In the genomic region with DNA sequence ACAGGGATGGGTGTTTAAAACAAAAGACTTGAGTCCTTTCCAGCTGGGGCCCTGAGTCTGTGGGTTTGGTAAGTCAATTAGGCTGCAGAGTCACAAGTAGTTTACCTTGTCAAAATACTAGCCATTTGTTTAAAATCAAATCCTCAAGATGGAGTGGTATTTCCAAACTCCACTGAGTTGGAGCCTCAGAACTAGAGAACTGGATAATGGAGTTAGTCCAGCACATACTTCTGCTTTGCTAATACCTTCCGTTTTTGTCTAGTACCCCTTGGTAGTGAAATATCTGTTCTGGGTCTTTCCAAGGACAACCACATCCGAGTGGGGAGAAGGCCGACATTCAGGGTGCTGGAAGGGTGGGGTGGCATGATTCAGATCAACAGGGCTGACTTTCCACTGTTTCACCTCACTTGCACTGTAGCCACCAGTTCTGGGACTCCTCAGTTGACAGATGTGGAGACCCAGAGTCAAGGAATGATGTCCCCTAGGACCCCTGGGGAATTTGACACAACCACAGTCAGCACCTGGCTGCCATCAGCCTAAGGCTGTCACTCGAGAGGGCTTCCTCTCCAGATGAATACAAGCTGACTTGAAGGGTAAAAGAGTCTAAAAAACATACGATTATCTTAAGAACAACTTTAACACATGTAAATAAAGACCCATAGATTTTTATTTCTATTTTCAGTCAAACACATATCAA, we compare ENCODE assay signal across 10 cellular contexts.
DNase-seq lines count a peak whose midpoint lies in the region; ATAC-seq, FAIRE-seq and TF ChIP-seq lines count a peak whose summit lies in the region.
"Had no signal": no experiment of that assay in that cellular context is flagged by ENCODE, and none has a peak within 500 bp of the region (broad histone marks: within the 10 kb centered on the region; RNA-seq: fewer than 3 reads in every experiment).

No MANE protein-coding gene starts in this region.

- ATAC-seq in GM19463 (IDR thresholded peaks at IDR 0.05; ENCODE audit: unreplicated experiment) (peak; percentile 51), HG03432 (IDR thresholded peaks at IDR 0.05; ENCODE audit: unreplicated experiment) (peak; percentile 58), HepG2 (peak; percentile 23), GM23338 (no peak)

- POLR2A ChIA-PET in HepG2 (lab: Yijun Ruan, JAX), result interaction anchor here (1.0 kb wide), 1 partner anchor 42 kb away, joined by 3 read pairs; no protein-coding TSS in a partner anchor

- peak overlapping the region; percentile 35 for H3K9ac ChIP-seq in HepG2 (ENCODE audit: insufficient read depth, low read depth, low read length)

- H3K36me3 ChIP-seq in HepG2 (replicated peaks in 1 of 2; ENCODE audit: control insufficient read depth in 1 of 2, insufficient read depth in 2 of 2, low read length in 2 of 2), result no peaks in the 10 kb centered on the region
- no peaks in the 10 kb centered on the region for H3K36me3 ChIP-seq in GM23338 (ENCODE audit: insufficient read depth)

- H3K4me1 ChIP-seq in HepG2 (ENCODE audit: insufficient read depth, low read length) (peaks cover 84% of the 10 kb centered on the region), GM23338 (ENCODE audit: insufficient read depth) (peaks cover 19% of the 10 kb centered on the region)

- no peaks in the 10 kb centered on the region for H3F3A ChIP-seq in GM23338 (replicated peaks; ENCODE audit: low read depth)

- intact Hi-C loops in HepG2 (cut with micrococcal nuclease; ENCODE audit: unreplicated experiment), result loop anchor here (2.0 to 5.0 kb wide), 2 partner anchors 15 to 117 kb away; no protein-coding TSS in a partner anchor

- DNase-seq in GM12891 (ENCODE audit: insufficient read length, low spot score), result no peak
- no peak for DNase-seq in HepG2 (ENCODE audit: low spot score)
- no peak for DNase-seq in NCI-H748 treated with DMSO at 0.1 percent for 48 hours (lab: John Stamatoyannopoulos, UW)
- DNase-seq in activated effector memory CD4-positive, alpha-beta T cell treated with Interleukin-2 at 50 U/mL for 16 hours, result no peak
- DNase-seq in GM23338 (ENCODE audit: low spot score), result no peak
- no peak for DNase-seq in Kasumi-1 (lab: John Stamatoyannopoulos, UW)

- peaks cover 11% of the 10 kb centered on the region for H3K27me3 Mint-ChIP-seq in GM23338 (ENCODE audit: insufficient read depth, low read depth, poor library complexity)

- BruUV-seq in HepG2 (replicated peaks; lab: Mats Ljungman, UMichigan), result TSS peak; percentile 91

- CTCF ChIA-PET in HepG2 (lab: Yijun Ruan, JAX; ENCODE audit: low intra/inter-chr PET ratio, low total read pairs), result no interaction called here

- no peak for TF ChIP-seq RAD21 in HepG2 (CRISPR knock-in tag; IDR thresholded peaks at IDR 0.05)

- TF ChIP-seq POLR2A in GM12891 (IDR thresholded peaks at IDR 0.05; ENCODE audit: low read depth, low read length), result no peak
- TF ChIP-seq POLR2A in HepG2 (IDR thresholded peaks at IDR 0.05; ENCODE audit: insufficient read depth in 1 of 2, low read depth in 2 of 2, low read length in 2 of 2), result no peak

- H3K79me2 ChIP-seq in HepG2 (ENCODE audit: insufficient read depth, low read length), result no peaks in the 10 kb centered on the region
- no peaks in the 10 kb centered on the region for H3K79me2 ChIP-seq in GM23338 (replicated peaks; ENCODE audit: insufficient read depth)

- WGBS in HepG2 (ENCODE audit: low lambda C conversion rate), result 68% methylated on average over 5 of the region's 5 CpGs

- H3K4me3 ChIP-seq in HepG2 (replicated peaks in 1 of 3; ENCODE audit: insufficient read depth in 1 of 3, low read depth in 2 of 3, low read length in 3 of 3) (no peak overlapping the region), GM23338 (no peak overlapping the region)

- H4K20me1 ChIP-seq in HepG2 (ENCODE audit: insufficient read depth, low read length), result no peaks in the 10 kb centered on the region
- no peaks in the 10 kb centered on the region for H4K20me1 ChIP-seq in GM23338 (replicated peaks; ENCODE audit: insufficient read depth)

- H3K4me3 Mint-ChIP-seq in GM23338, result no peak overlapping the region
- H3K4me3 Mint-ChIP-seq: central memory CD8-positive, alpha-beta T cell had no signal

- H3K9me3 ChIP-seq in HepG2 (ENCODE audit: low read length), result no peaks in the 10 kb centered on the region

- peaks cover 15% of the 10 kb centered on the region for H3K4me1 Mint-ChIP-seq in GM23338
- H3K4me1 Mint-ChIP-seq: central memory CD8-positive, alpha-beta T cell had no signal

- no peak overlapping the region for H3K27ac Mint-ChIP-seq in GM23338

- TF ChIP-seq CTCF in HepG2 (CRISPR knock-in tag; IDR thresholded peaks at IDR 0.05), result no peak
- no peak for TF ChIP-seq CTCF in GM23338 (conservative IDR thresholded peaks at IDR 0.05; ENCODE audit: low read depth in 2 of 2)

- FAIRE-seq in GM12891 (lab: Jason Lieb, UNC), result no peak
- FAIRE-seq in HepG2 (lab: Jason Lieb, UNC), result no peak
- FAIRE-seq: H1 had no signal

- H3K27me3 ChIP-seq in HepG2 (ENCODE audit: control insufficient read depth in 1 of 2, insufficient read depth in 2 of 2, low read length in 2 of 2) (no peaks in the 10 kb centered on the region; a peak in 1 of 5 replicates), GM23338 (ENCODE audit: insufficient read depth) (no peaks in the 10 kb centered on the region)

- TF ChIP-seq EP300 in HepG2 (IDR thresholded peaks at IDR 0.05; ENCODE audit: low read depth in 2 of 2, low read length in 2 of 2) (no peak), HepG2 (CRISPR knock-in tag; IDR thresholded peaks at IDR 0.05; ENCODE audit: borderline replicate concordance) (no peak)

- no peaks in the 10 kb centered on the region for H3K36me3 Mint-ChIP-seq in GM23338 (ENCODE audit: low read depth)

- H3K9me3 Mint-ChIP-seq in GM23338, result no peaks in the 10 kb centered on the region; the same call in 1 of the 3 replicates
- H3K9me3 Mint-ChIP-seq: central memory CD8-positive, alpha-beta T cell had no signal

- H2AFZ ChIP-seq in HepG2 (ENCODE audit: low read length), result peak overlapping the region; percentile 8
- H2AFZ ChIP-seq in GM23338, result no peak overlapping the region

- H3K4me2 ChIP-seq in HepG2 (ENCODE audit: low read depth, low read length), result no peak overlapping the region; the same call in 1 of the 2 replicates
- no peak overlapping the region for H3K4me2 ChIP-seq in GM23338

- H3K9me2 ChIP-seq in GM23338 (ENCODE audit: insufficient read depth), result no peaks in the 10 kb centered on the region; the same call in 1 of the 2 replicates

- H3K27ac ChIP-seq in HepG2 (ENCODE audit: extremely low read length, insufficient read depth, low read length) (peak overlapping the region; percentile 78), GM23338 (ENCODE audit: low read depth) (no peak overlapping the region)

- in situ Hi-C loops in HepG2 (cut with HindIII; ENCODE audit: extremely low pct_ligation_motif_present, low pct_unique_long_range_greater_than_20kb), result no loop called here

TF ChIP-seq in GM12891, 5 proteins besides CTCF, POLR2A, EP300 and RAD21:
- no peak for TF ChIP-seq POLR2AphosphoS5 (IDR thresholded peaks at IDR 0.05; ENCODE audit: low read depth, low read length)
- no peak for TF ChIP-seq POU2F2 (IDR thresholded peaks at IDR 0.05; ENCODE audit: low read depth, low read length)
- peak; percentile 18; the same call in 1 of the 2 replicates for TF ChIP-seq SPI1 (IDR thresholded peaks at IDR 0.05; ENCODE audit: low read depth, low read length)
- 0 out of 2 replicates have a peak, but pooled peaks have one; percentile 8 for TF ChIP-seq TAF1 (IDR thresholded peaks at IDR 0.05; ENCODE audit: low read depth, low read length)
- TF ChIP-seq PAX5 (IDR thresholded peaks at IDR 0.05; ENCODE audit: insufficient read depth, low read length, severe bottlenecking), result no peak

TF ChIP-seq in HepG2, 621 proteins besides CTCF, POLR2A, EP300 and RAD21:
- no peak for TF ChIP-seq CHCHD3 (CRISPR knock-in tag; IDR thresholded peaks at IDR 0.05)
- peak; percentile 30; the same call in 1 of the 2 replicates for TF ChIP-seq SSRP1 (CRISPR knock-in tag; IDR thresholded peaks at IDR 0.05)
- no peak for TF ChIP-seq SP140L (CRISPR knock-in tag; IDR thresholded peaks at IDR 0.05; ENCODE audit: borderline replicate concordance)
- TF ChIP-seq, protein P1, sequence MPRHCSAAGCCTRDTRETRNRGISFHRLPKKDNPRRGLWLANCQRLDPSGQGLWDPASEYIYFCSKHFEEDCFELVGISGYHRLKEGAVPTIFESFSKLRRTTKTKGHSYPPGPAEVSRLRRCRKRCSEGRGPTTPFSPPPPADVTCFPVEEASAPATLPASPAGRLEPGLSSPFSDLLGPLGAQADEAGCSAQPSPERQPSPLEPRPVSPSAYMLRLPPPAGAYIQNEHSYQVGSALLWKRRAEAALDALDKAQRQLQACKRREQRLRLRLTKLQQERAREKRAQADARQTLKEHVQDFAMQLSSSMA (CRISPR knock-in tag; IDR thresholded peaks at IDR 0.05), result no peak
- 0 out of 2 replicates have a peak, but pooled peaks have one; percentile 0 for TF ChIP-seq PHF8 (CRISPR knock-in tag; IDR thresholded peaks at IDR 0.05)
- 0 out of 2 replicates have a peak, but pooled peaks have one; percentile 19 for TF ChIP-seq ZFX (CRISPR knock-in tag; IDR thresholded peaks at IDR 0.05; ENCODE audit: low read depth)
- TF ChIP-seq XRCC5 (optimal IDR thresholded peaks at IDR 0.05; ENCODE audit: low read length), result peak; percentile 13

TF ChIP-seq in GM23338, 12 proteins besides CTCF, POLR2A, EP300 and RAD21 (continues in another document):
- TF ChIP-seq NANOG (IDR thresholded peaks at IDR 0.05; ENCODE audit: borderline replicate concordance), result no peak
- TF ChIP-seq ZNF114 (CRISPR knock-in tag; IDR thresholded peaks at IDR 0.05), result no peak
- TF ChIP-seq STAT1 (IDR thresholded peaks at IDR 0.05; ENCODE audit: unreplicated experiment), result no peak
- no peak for TF ChIP-seq ZNF331 (CRISPR knock-in tag; IDR thresholded peaks at IDR 0.05; ENCODE audit: low read depth)
- no peak for TF ChIP-seq CREB1 (CRISPR knock-in tag; IDR thresholded peaks at IDR 0.05; ENCODE audit: low read depth)
- TF ChIP-seq, protein P2, sequence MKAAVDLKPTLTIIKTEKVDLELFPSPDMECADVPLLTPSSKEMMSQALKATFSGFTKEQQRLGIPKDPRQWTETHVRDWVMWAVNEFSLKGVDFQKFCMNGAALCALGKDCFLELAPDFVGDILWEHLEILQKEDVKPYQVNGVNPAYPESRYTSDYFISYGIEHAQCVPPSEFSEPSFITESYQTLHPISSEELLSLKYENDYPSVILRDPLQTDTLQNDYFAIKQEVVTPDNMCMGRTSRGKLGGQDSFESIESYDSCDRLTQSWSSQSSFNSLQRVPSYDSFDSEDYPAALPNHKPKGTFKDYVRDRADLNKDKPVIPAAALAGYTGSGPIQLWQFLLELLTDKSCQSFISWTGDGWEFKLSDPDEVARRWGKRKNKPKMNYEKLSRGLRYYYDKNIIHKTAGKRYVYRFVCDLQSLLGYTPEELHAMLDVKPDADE (IDR thresholded peaks at IDR 0.05), result no peak
- no peak for TF ChIP-seq POLR2AphosphoS5 (IDR thresholded peaks at IDR 0.05; ENCODE audit: low read depth)
